ENCODE assay signal across 13 cellular contexts in the genomic region with DNA sequence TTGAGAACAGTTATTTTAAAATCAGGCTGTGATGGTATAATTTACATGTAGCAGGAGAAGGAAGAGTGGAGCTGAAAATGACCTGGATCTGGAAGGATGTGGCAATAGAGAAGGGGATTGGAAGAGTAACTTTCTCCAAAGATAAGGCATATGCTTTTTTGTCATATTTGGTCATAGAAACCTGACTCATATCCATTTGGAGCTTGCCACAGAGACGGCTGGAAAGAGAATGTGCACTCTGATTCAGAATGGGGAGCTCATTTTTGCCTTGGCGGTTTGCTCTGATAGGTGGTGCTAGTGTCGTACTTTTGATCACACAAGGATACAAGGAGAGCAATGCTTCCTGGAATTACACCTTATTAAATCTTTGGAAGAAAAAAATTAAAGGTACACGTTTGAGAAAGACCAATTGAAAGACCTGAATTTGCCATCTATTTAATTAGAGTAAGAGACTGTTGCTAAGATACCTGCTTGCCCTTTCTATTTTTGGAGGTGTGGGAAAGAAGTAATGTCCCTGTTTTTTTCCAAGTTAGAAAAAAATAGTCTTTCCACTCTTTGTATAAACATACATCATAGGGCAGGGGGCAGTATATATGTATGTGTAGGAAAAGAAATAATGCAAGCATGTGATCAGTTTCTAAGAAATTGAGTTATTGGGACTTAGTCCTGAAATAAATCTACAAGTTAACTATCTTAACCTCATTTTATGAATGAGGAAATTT. TPM values are rescaled to one million over a fixed set of nuclear protein-coding genes. Genes with fewer than 3 reads are reported as not detected.
DNase-seq lines count a peak whose midpoint lies in the region; ATAC-seq and TF ChIP-seq lines count a peak whose summit lies in the region.
"Had no signal": no experiment of that assay in that cellular context is flagged by ENCODE, and none has a peak within 500 bp of the region (broad histone marks: within the 10 kb centered on the region; RNA-seq: fewer than 3 reads in every experiment).

No MANE protein-coding gene starts in this region.

- no peaks in the 10 kb centered on the region for H3K27me3 Mint-ChIP-seq in activated T-cell treated with anti-CD3 and anti-CD28 coated beads, Interleukin-2, amount 50 U/mL, for 72 hours (ENCODE audit: low read depth)
- H3K27me3 Mint-ChIP-seq: activated naive CD4-positive, alpha-beta T cell treated with anti-CD3 and anti-CD28 coated beads, Interleukin-2, amount 50 U/mL, for 24 hours had no signal

- H3K9ac ChIP-seq in stomach smooth muscle (ENCODE audit: low read length in 2 of 2) = no peak overlapping the region

- no peak for TF ChIP-seq CTCF in RWPE1 (conservative IDR thresholded peaks at IDR 0.05; ENCODE audit: low read depth)

- no peak overlapping the region for H3K27ac ChIP-seq in RWPE1
- peak overlapping the region; percentile 53 for H3K27ac ChIP-seq in stomach smooth muscle (ENCODE audit: low read length)
- H3K27ac ChIP-seq: thyroid gland had no signal

- no peak for ATAC-seq in activated T-cell treated with anti-CD3 and anti-CD28 coated beads, Interleukin-2, amount 50 U/mL, for 72 hours (replicated peaks in 1 of 2)
- no peak for ATAC-seq in Right ventricle myocardium superior (ENCODE audit: poor library complexity)
- ATAC-seq: WTC11 had no signal

- H3K4me1 ChIP-seq in stomach smooth muscle (ENCODE audit: control insufficient read depth, insufficient read depth, low read length) = peaks cover 12% of the 10 kb centered on the region

- H3K9me3 Mint-ChIP-seq in activated T-cell treated with anti-CD3 and anti-CD28 coated beads, Interleukin-2, amount 50 U/mL, for 72 hours = no peaks in the 10 kb centered on the region
- H3K9me3 Mint-ChIP-seq: activated naive CD4-positive, alpha-beta T cell treated with anti-CD3 and anti-CD28 coated beads, Interleukin-2, amount 50 U/mL, for 24 hours; WTC11 had no signal

- H3K27ac Mint-ChIP-seq in activated T-cell treated with anti-CD3 and anti-CD28 coated beads, Interleukin-2, amount 50 U/mL, for 72 hours = peak overlapping the region; percentile 2
- H3K27ac Mint-ChIP-seq: activated naive CD4-positive, alpha-beta T cell treated with anti-CD3 and anti-CD28 coated beads, Interleukin-2, amount 50 U/mL, for 24 hours; WTC11 had no signal

- H3K36me3 ChIP-seq in stomach smooth muscle (ENCODE audit: control insufficient read depth in 2 of 2, insufficient read depth in 2 of 2, low read length in 2 of 2) = peaks cover 9 to 13% of the 10 kb centered on the region in 2 donors

- CTCF ChIA-PET in RWPE1 (lab: Yijun Ruan, JAX) = interaction anchor here (0.5 kb wide), 2 partner anchors 204 to 1424 kb away, joined by 3 to 6 read pairs; no protein-coding TSS in a partner anchor

- peak overlapping the region in 1 of 2 donors; percentile 1 for H3K4me3 Mint-ChIP-seq in activated T-cell treated with anti-CD3 and anti-CD28 coated beads, Interleukin-2, amount 50 U/mL, for 72 hours
- H3K4me3 Mint-ChIP-seq: activated naive CD4-positive, alpha-beta T cell treated with anti-CD3 and anti-CD28 coated beads, Interleukin-2, amount 50 U/mL, for 24 hours; WTC11 had no signal

- H3K4me1 Mint-ChIP-seq in activated T-cell treated with anti-CD3 and anti-CD28 coated beads, Interleukin-2, amount 50 U/mL, for 72 hours (ENCODE audit: low read depth) = peaks cover 56% of the 10 kb centered on the region

- H3K36me3 Mint-ChIP-seq in activated T-cell treated with anti-CD3 and anti-CD28 coated beads, Interleukin-2, amount 50 U/mL, for 72 hours (ENCODE audit: insufficient read depth in 2 of 2) = peaks cover 7 to 9% of the 10 kb centered on the region in 2 donors

- POLR2A ChIA-PET in RWPE1 (lab: Yijun Ruan, JAX; ENCODE audit: low non-redundant PET) = no interaction called here

- no peak overlapping the region for H3K4me3 ChIP-seq in stomach smooth muscle (ENCODE audit: low read length in 2 of 2)
- H3K4me3 ChIP-seq: thyroid gland had no signal

- no peaks in the 10 kb centered on the region for H3K27me3 ChIP-seq in stomach smooth muscle (ENCODE audit: control insufficient read depth in 1 of 2, insufficient read depth in 2 of 2, low read length in 2 of 2)
- H3K27me3 ChIP-seq: thyroid gland had no signal

- no peaks in the 10 kb centered on the region for H3K9me3 ChIP-seq in stomach smooth muscle (ENCODE audit: control insufficient read depth in 2 of 2, low read length in 2 of 2)
- H3K9me3 ChIP-seq: thyroid gland had no signal

- intact Hi-C loops in Right ventricle myocardium superior (cut with DNase I) = no loop called here

- no peak for DNase-seq in activated T-cell treated with anti-CD3 and anti-CD28 coated beads, Interleukin-2, amount 50 U/mL, for 72 hours
- no peak for DNase-seq in activated T-cell treated with anti-CD3 and anti-CD28 coated beads, Interleukin-2, amount 50 U/mL, for 48 hours
- DNase-seq in RWPE1 (ENCODE audit: low spot score) (peak; percentile 64), fibroblast of peridontal ligament (ENCODE audit: extremely low read depth) (peak; percentile 78), Right ventricle myocardium superior (no peak), iPS-NIHi7 (ENCODE audit: extremely low spot score) (no peak), SHP77 treated with DMSO at 0.1 percent for 48 hours (lab: John Stamatoyannopoulos, UW) (no peak)
- DNase-seq: NCI-H187, occipital lobe, thyroid gland had no signal

RNA-seq across cellular contexts. Expression of gene LSM11, which starts 5.4 kb away (rescaled TPM):
- total RNA-seq in activated T-cell treated with anti-CD3 and anti-CD28 coated beads, Interleukin-2, amount 50 U/mL, for 72 hours = 1 to 10 TPM; 6.7 to 7.4 TPM
- total RNA-seq in Right ventricle myocardium superior = 1.3 TPM

RNA-seq across cellular contexts. Expression of gene THG1L, which starts 17.7 kb away (rescaled TPM):
- 10 to 100 TPM; 33.4 to 35.7 TPM for total RNA-seq in activated T-cell treated with anti-CD3 and anti-CD28 coated beads, Interleukin-2, amount 50 U/mL, for 72 hours
- 4.1 TPM for total RNA-seq in Right ventricle myocardium superior

Comparison
In these comparisons a context has a peak if more than half of its experiments do, and no peak if none do; other contexts are left out.
1. DNase-seq: peak in RWPE1 (single experiment) and fibroblast of peridontal ligament (single experiment); none in activated T-cell treated with anti-CD3 and anti-CD28 coated beads, Interleukin-2, amount 50 U/mL, for 72 hours (0 of 2), activated T-cell treated with anti-CD3 and anti-CD28 coated beads, Interleukin-2, amount 50 U/mL, for 48 hours (0 of 2), Right ventricle myocardium superior (single experiment), iPS-NIHi7 (single experiment) and SHP77 treated with DMSO at 0.1 percent for 48 hours (single experiment).